In genomic region chr6:158290659-158291058, GRCh38 we compare ENCODE assay signal across 8 cellular contexts. TPM values are rescaled to one million over a fixed set of nuclear protein-coding genes. Genes with fewer than 3 reads are reported as not detected.
A peak's percentile ranks its signal among the peaks of the same experiment; 100 is the strongest.
DNase-seq lines count a peak whose midpoint lies in the region; ATAC-seq and TF ChIP-seq lines count a peak whose summit lies in the region.

No MANE protein-coding gene starts in this region.

- H3K9me3 Mint-ChIP-seq in T-cell (no peaks in the 10 kb centered on the region), endothelial cell (ENCODE audit: unreplicated experiment) (no peaks in the 10 kb centered on the region)

- ATAC-seq in GM18498 (IDR thresholded peaks at IDR 0.05; ENCODE audit: unreplicated experiment) = peak; percentile 86
- ATAC-seq in HG02798 (IDR thresholded peaks at IDR 0.05; ENCODE audit: poor library complexity, unreplicated experiment) = peak; percentile 85
- ATAC-seq in T-cell (replicated peaks in 1 of 4) = peak; percentile 94 to 99 (median 96)
- ATAC-seq in stimulated activated naive CD8-positive, alpha-beta T cell treated with anti-CD3 and anti-CD28 coated beads, Interleukin-15, Interleukin-2, amounts not matched to agents 100 U/mL and 50 U/mL, for 24 hours = peak; percentile 99

- H3K36me3 Mint-ChIP-seq in T-cell (peaks cover 13% of the 10 kb centered on the region), endothelial cell (ENCODE audit: low read depth, unreplicated experiment) (peaks cover 12% of the 10 kb centered on the region)

- CTCF ChIA-PET in T-cell (lab: Charles Lee) = interaction anchor here in 1 of 2 donors (0.7 to 1.4 kb wide), 4 partner anchors 20 to 69 kb away, joined by 3 to 6 read pairs (median 3); no protein-coding TSS in a partner anchor

- no peak for TF ChIP-seq CTCF in endothelial cell (IDR thresholded peaks at IDR 0.05; ENCODE audit: unreplicated experiment)

- peak overlapping the region; percentile 87 to 92 for H3K27ac Mint-ChIP-seq in T-cell
- H3K27ac Mint-ChIP-seq in endothelial cell (ENCODE audit: unreplicated experiment) = no peak overlapping the region

- H3K4me1 Mint-ChIP-seq in T-cell (peaks cover 42 to 57% (median 45%) of the 10 kb centered on the region in 3 donors), endothelial cell (ENCODE audit: unreplicated experiment) (peaks cover 12% of the 10 kb centered on the region)

- peak in 33 of 34 experiments; percentile 24 to 68 (median 52) for DNase-seq in T-cell
- peak; percentile 38 for DNase-seq in effector CD4-positive, alpha-beta T cell
- DNase-seq in stimulated activated naive CD8-positive, alpha-beta T cell treated with anti-CD3 and anti-CD28 coated beads, Interleukin-15, Interleukin-2, amounts not matched to agents 100 U/mL and 50 U/mL, for 24 hours = peak; percentile 57
- no peak for DNase-seq in islet precursor cell
- DNase-seq in HuH-7.5 (ENCODE audit: low spot score) = no peak
- DNase-seq in endothelial cell (ENCODE audit: low spot score) = no peak

- POLR2A ChIA-PET in T-cell (lab: Charles Lee) = interaction anchor here in 1 of 2 donors (1.0 kb wide), 1 partner anchor 47 kb away, joined by 3 read pairs; no protein-coding TSS in a partner anchor

- H3K27me3 Mint-ChIP-seq in T-cell (no peaks in the 10 kb centered on the region), endothelial cell (ENCODE audit: unreplicated experiment) (peaks cover 3% of the 10 kb centered on the region)

- H3K4me3 Mint-ChIP-seq in T-cell = peak overlapping the region; percentile 74 to 78 (median 77)
- no peak overlapping the region for H3K4me3 Mint-ChIP-seq in endothelial cell (ENCODE audit: unreplicated experiment)

RNA-seq across cellular contexts. Expression of gene TULP4, which starts 21.6 kb away (rescaled TPM):
- 10 to 100 TPM; 62.9 to 85.1 (median 76.1) TPM for total RNA-seq in T-cell
- 117 TPM for total RNA-seq in endothelial cell (ENCODE audit: unreplicated experiment)

Comparison
In these comparisons a context has a peak if more than half of its experiments do, and no peak if none do; other contexts are left out.
1. DNase-seq: peak in T-cell (33 of 34), effector CD4-positive, alpha-beta T cell (single experiment) and stimulated activated naive CD8-positive, alpha-beta T cell treated with anti-CD3 and anti-CD28 coated beads, Interleukin-15, Interleukin-2, amounts not matched to agents 100 U/mL and 50 U/mL, for 24 hours (single experiment); none in islet precursor cell (single experiment), HuH-7.5 (single experiment) and endothelial cell (single experiment).
2. Peak in every context shown above with its lines, with median percentiles within 50 percentile points of each other: ATAC-seq.